8 cellular contexts compared by ENCODE assay signal in the genomic region with DNA sequence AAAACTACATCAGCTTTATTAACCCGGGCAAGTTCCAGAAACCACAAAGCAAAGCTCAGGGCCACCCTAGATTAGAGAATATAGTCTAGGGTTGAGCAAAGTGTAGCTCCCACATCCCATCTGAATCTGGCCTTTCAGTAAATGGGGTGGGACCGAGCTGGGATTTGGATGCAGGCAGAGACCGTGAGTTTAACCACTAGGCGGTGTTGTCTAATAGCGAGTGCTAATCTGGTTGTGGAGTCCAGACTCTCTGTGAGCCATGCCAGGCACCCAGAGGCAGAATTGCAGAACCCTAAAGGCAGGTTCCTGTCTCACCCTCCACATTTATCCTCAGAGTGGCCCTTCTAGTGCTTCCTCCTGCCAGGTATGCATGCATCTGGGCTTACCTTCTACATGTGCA.
DNase-seq lines count a peak whose midpoint lies in the region; ATAC-seq and TF ChIP-seq lines count a peak whose summit lies in the region.

No MANE protein-coding gene starts in this region.

- in situ Hi-C loops in HAP-1 (cut with MboI; ENCODE audit: low sequenced_read_pairs): no loop called here

- H3K36me3 Mint-ChIP-seq in CD14-positive monocyte: no peaks in the 10 kb centered on the region

- H3K4me1 ChIP-seq in HAP-1: peaks cover 5% of the 10 kb centered on the region
- no peaks in the 10 kb centered on the region for H3K4me1 ChIP-seq in OCI-LY1 (ENCODE audit: insufficient read depth, low read length, severe bottlenecking)

- H3F3A ChIP-seq in OCI-LY1 (ENCODE audit: insufficient read depth, low read length): no peaks in the 10 kb centered on the region

- DNase-seq in ELF-1 (ENCODE audit: low read depth, low spot score): peak; percentile 80
- DNase-seq in HAP-1 (ENCODE audit: low spot score in 2 of 2): peak; percentile 49 to 78
- no peak for DNase-seq in foreskin fibroblast
- no peak for DNase-seq in CD14-positive monocyte (ENCODE audit: low spot score)
- no peak for DNase-seq in anterior cingulate cortex (lab: John Stamatoyannopoulos, UW)

- TF ChIP-seq CTCF in OCI-LY1 (IDR thresholded peaks at IDR 0.05; ENCODE audit: low read length) (peak; percentile 77), foreskin fibroblast (IDR thresholded peaks at IDR 0.05; ENCODE audit: low read depth, low read length) (peak; percentile 10), CD14-positive monocyte (IDR thresholded peaks at IDR 0.05) (no peak)

- H3K9ac ChIP-seq in OCI-LY1 (ENCODE audit: low read length): no peak overlapping the region

- no peak for ATAC-seq in GM19395 (IDR thresholded peaks at IDR 0.05; ENCODE audit: unreplicated experiment)
- no peak for ATAC-seq in HG03025 (IDR thresholded peaks at IDR 0.05; ENCODE audit: low FRiP score, unreplicated experiment)

- H3K9me3 Mint-ChIP-seq in CD14-positive monocyte: peaks cover 0 to 3% (median 0%) of the 10 kb centered on the region in 7 donors

- no peak overlapping the region for H3K4me3 Mint-ChIP-seq in CD14-positive monocyte

- no peaks in the 10 kb centered on the region for H3K27me3 ChIP-seq in HAP-1 (ENCODE audit: low read depth)
- no peaks in the 10 kb centered on the region for H3K27me3 ChIP-seq in OCI-LY1 (ENCODE audit: insufficient read depth, low read length)

- no peaks in the 10 kb centered on the region for H3K79me2 ChIP-seq in OCI-LY1 (ENCODE audit: insufficient read depth, low read length)

- H3K27ac ChIP-seq in OCI-LY1 (ENCODE audit: low read depth, low read length, poor library complexity, severe bottlenecking): no peak overlapping the region

- H3K36me3 ChIP-seq in HAP-1 (replicated peaks) (no peaks in the 10 kb centered on the region), OCI-LY1 (ENCODE audit: insufficient read depth, low read length) (no peaks in the 10 kb centered on the region)

- no peak overlapping the region for H3K4me2 ChIP-seq in OCI-LY1 (ENCODE audit: low read length)

- H3K4me3 ChIP-seq in HAP-1 (no peak overlapping the region), OCI-LY1 (ENCODE audit: low read depth, low read length, poor library complexity, severe bottlenecking) (no peak overlapping the region), foreskin fibroblast (ENCODE audit: low read depth in 1 of 2, low read length in 2 of 2) (no peak overlapping the region)

- H3K9me3 ChIP-seq in HAP-1 (no peaks in the 10 kb centered on the region), OCI-LY1 (ENCODE audit: low read length) (no peaks in the 10 kb centered on the region)

- peaks cover 0 to 7% (median 4%) of the 10 kb centered on the region in 3 donors for H3K27me3 Mint-ChIP-seq in CD14-positive monocyte (ENCODE audit: low read depth in 3 of 3)

- no peak overlapping the region for H2AFZ ChIP-seq in OCI-LY1 (ENCODE audit: low read length)

- no peaks in the 10 kb centered on the region for H3K9me2 ChIP-seq in OCI-LY1 (ENCODE audit: low read depth, low read length)

- no peak overlapping the region for H3K27ac Mint-ChIP-seq in CD14-positive monocyte

- H4K20me1 ChIP-seq in OCI-LY1 (ENCODE audit: insufficient read depth, low read length): no peaks in the 10 kb centered on the region

- intact Hi-C loops in CD14-positive monocyte (cut with micrococcal nuclease): no loop called here

- H3K4me1 Mint-ChIP-seq in CD14-positive monocyte: peaks cover 6% of the 10 kb centered on the region

Comparison
In these comparisons a context has a peak if more than half of its experiments do, and no peak if none do; other contexts are left out.
1. DNase-seq: peak in ELF-1 (single experiment) and HAP-1 (2 of 2); none in foreskin fibroblast (0 of 2), CD14-positive monocyte (single experiment) and anterior cingulate cortex (0 of 58).